ENCODE assay signal across 1 cellular context in the genomic region with DNA sequence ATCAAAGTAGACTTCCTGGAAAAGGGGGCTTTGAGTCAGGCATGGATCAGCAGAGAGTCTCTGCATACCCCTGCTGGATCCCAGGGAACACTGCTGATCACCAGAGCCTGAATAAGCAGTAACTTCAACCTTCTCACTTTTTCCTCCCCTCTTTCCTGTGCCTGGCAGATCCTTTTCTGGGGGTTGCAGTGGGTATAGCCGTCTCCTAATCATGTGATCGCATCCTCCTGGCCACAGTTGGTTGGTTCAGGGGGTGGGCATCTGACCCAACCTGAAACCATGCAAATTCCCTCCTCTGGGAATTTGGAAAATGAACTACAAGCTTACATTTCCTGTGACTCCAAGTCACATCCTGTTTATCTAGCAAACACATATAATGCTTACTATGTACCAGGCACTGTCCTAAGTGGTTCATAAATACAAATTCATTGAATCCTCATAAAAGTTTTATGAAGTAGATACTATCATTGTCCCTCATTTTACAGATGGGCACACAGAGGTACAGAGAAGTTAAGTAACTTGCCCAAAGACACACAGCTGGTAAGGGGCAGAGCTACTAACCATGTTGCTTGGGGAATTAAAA.
TF ChIP-seq lines count a peak whose summit lies in the region.

No MANE protein-coding gene starts in this region.

TF ChIP-seq in HepG2, 621 proteins besides CTCF, POLR2A, EP300 and RAD21 (continued from another document):
- TF ChIP-seq, protein P1, sequence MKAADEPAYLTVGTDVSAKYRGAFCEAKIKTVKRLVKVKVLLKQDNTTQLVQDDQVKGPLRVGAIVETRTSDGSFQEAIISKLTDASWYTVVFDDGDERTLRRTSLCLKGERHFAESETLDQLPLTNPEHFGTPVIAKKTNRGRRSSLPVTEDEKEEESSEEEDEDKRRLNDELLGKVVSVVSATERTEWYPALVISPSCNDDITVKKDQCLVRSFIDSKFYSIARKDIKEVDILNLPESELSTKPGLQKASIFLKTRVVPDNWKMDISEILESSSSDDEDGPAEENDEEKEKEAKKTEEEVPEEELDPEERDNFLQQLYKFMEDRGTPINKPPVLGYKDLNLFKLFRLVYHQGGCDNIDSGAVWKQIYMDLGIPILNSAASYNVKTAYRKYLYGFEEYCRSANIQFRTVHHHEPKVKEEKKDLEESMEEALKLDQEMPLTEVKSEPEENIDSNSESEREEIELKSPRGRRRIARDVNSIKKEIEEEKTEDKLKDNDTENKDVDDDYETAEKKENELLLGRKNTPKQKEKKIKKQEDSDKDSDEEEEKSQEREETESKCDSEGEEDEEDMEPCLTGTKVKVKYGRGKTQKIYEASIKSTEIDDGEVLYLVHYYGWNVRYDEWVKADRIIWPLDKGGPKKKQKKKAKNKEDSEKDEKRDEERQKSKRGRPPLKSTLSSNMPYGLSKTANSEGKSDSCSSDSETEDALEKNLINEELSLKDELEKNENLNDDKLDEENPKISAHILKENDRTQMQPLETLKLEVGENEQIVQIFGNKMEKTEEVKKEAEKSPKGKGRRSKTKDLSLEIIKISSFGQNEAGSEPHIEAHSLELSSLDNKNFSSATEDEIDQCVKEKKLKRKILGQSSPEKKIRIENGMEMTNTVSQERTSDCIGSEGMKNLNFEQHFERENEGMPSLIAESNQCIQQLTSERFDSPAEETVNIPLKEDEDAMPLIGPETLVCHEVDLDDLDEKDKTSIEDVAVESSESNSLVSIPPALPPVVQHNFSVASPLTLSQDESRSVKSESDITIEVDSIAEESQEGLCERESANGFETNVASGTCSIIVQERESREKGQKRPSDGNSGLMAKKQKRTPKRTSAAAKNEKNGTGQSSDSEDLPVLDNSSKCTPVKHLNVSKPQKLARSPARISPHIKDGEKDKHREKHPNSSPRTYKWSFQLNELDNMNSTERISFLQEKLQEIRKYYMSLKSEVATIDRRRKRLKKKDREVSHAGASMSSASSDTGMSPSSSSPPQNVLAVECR (CRISPR knock-in tag; IDR thresholded peaks at IDR 0.05; ENCODE audit: borderline replicate concordance), result no peak
- TF ChIP-seq HOXA7 (CRISPR knock-in tag; IDR thresholded peaks at IDR 0.05) (no peak), ZNF235 (CRISPR knock-in tag; IDR thresholded peaks at IDR 0.05; ENCODE audit: borderline replicate concordance) (no peak), GABPA (IDR thresholded peaks at IDR 0.05; ENCODE audit: low read depth, low read length) (no peak), GABPA (CRISPR knock-in tag; IDR thresholded peaks at IDR 0.05; ENCODE audit: low read depth) (peak; percentile 47; the same call in 1 of the 2 replicates)
TF ChIP-seq in HepG2: peak in this region for 1.
